ENCODE assay signal across 8 cellular contexts in genomic region chr21:32393677-32394001, GRCh38. TPM values are rescaled to one million over a fixed set of nuclear protein-coding genes. Genes with fewer than 3 reads are reported as not detected.
DNase-seq lines count a peak whose midpoint lies in the region; ATAC-seq and TF ChIP-seq lines count a peak whose summit lies in the region.

No MANE protein-coding gene starts in this region.

- DNase-seq in HFF-Myc (ENCODE audit: extremely low read depth, low read depth) (no peak), memory B cell (ENCODE audit: low spot score in 2 of 2) (no peak), posterior vena cava (ENCODE audit: low spot score) (no peak), NCI-H1105 (lab: John Stamatoyannopoulos, UW) (no peak), NCI-H1092 treated with DMSO at 0.1 percent for 48 hours (lab: John Stamatoyannopoulos, UW) (no peak), islet precursor cell (no peak)
- no peak for DNase-seq in activated naive CD8-positive, alpha-beta T cell treated with anti-CD3 and anti-CD28 coated beads, Interleukin-2, amount 50 U/mL, for 24 hours

- intact Hi-C loops in posterior vena cava (cut with DNase I) = no loop called here

- peak overlapping the region; percentile 91 for H3K4me3 Mint-ChIP-seq in activated naive CD8-positive, alpha-beta T cell treated with anti-CD3 and anti-CD28 coated beads, Interleukin-2, amount 50 U/mL, for 24 hours
- peak overlapping the region; percentile 89 for H3K4me3 Mint-ChIP-seq in memory B cell

- peaks cover 9% of the 10 kb centered on the region for H3K27me3 Mint-ChIP-seq in activated naive CD8-positive, alpha-beta T cell treated with anti-CD3 and anti-CD28 coated beads, Interleukin-2, amount 50 U/mL, for 24 hours
- H3K27me3 Mint-ChIP-seq in memory B cell = peaks cover 9% of the 10 kb centered on the region

- peak overlapping the region; percentile 79 for H3K27ac Mint-ChIP-seq in activated naive CD8-positive, alpha-beta T cell treated with anti-CD3 and anti-CD28 coated beads, Interleukin-2, amount 50 U/mL, for 24 hours
- peak overlapping the region; percentile 78 for H3K27ac Mint-ChIP-seq in memory B cell

- TF ChIP-seq CTCF in 22Rv1 (IDR thresholded peaks at IDR 0.05) (no peak), HFF-Myc (IDR thresholded peaks at IDR 0.05; ENCODE audit: low read depth, low read length, missing control alignments) (no peak)

- H3K27ac ChIP-seq in 22Rv1 = peak overlapping the region; percentile 65

- peak; percentile 43 for ATAC-seq in activated naive CD8-positive, alpha-beta T cell treated with anti-CD3 and anti-CD28 coated beads, Interleukin-2, amount 50 U/mL, for 24 hours
- ATAC-seq in memory B cell (ENCODE audit: low read depth) = no peak

- H3K4me1 Mint-ChIP-seq in activated naive CD8-positive, alpha-beta T cell treated with anti-CD3 and anti-CD28 coated beads, Interleukin-2, amount 50 U/mL, for 24 hours = peaks cover 46% of the 10 kb centered on the region
- peaks cover 21% of the 10 kb centered on the region for H3K4me1 Mint-ChIP-seq in memory B cell

- H3K36me3 Mint-ChIP-seq in activated naive CD8-positive, alpha-beta T cell treated with anti-CD3 and anti-CD28 coated beads, Interleukin-2, amount 50 U/mL, for 24 hours (ENCODE audit: low read depth) = peaks cover 29% of the 10 kb centered on the region
- H3K36me3 Mint-ChIP-seq in memory B cell = peaks cover 9% of the 10 kb centered on the region

- H3K9me3 Mint-ChIP-seq in activated naive CD8-positive, alpha-beta T cell treated with anti-CD3 and anti-CD28 coated beads, Interleukin-2, amount 50 U/mL, for 24 hours = no peaks in the 10 kb centered on the region
- no peaks in the 10 kb centered on the region for H3K9me3 Mint-ChIP-seq in memory B cell

- H3K4me3 ChIP-seq in HFF-Myc (replicated peaks; ENCODE audit: low read depth, low read length) = peak overlapping the region; percentile 93

RNA-seq across cellular contexts. Expression of gene URB1, which starts 0.8 kb away (rescaled TPM):
- total RNA-seq in posterior vena cava = 10 to 100 TPM; 14.1 to 17.6 TPM

RNA-seq across cellular contexts. Expression of gene EVA1C, which starts 18.9 kb away (rescaled TPM):
- total RNA-seq in posterior vena cava = 10 to 100 TPM; 39.2 to 53.5 TPM
